In genomic region chr1:153400244-153400643, GRCh38 we compare ENCODE assay signal across 13 cellular contexts. TPM values are rescaled to one million over a fixed set of nuclear protein-coding genes. Genes with fewer than 3 reads are reported as not detected.
DNase-seq lines count a peak whose midpoint lies in the region; ATAC-seq, FAIRE-seq and TF ChIP-seq lines count a peak whose summit lies in the region.
"Had no signal": no experiment of that assay in that cellular context is flagged by ENCODE, and none has a peak within 500 bp of the region (broad histone marks: within the 10 kb centered on the region; RNA-seq: fewer than 3 reads in every experiment).

No MANE protein-coding gene starts in this region.

- H2AFZ ChIP-seq in keratinocyte (ENCODE audit: control insufficient read depth, low read length), result no peak overlapping the region

- no peaks in the 10 kb centered on the region for H3K36me3 ChIP-seq in keratinocyte (ENCODE audit: control insufficient read depth in 2 of 2, extremely low read depth in 1 of 2, insufficient read depth in 2 of 2, low read length in 2 of 2)
- H3K36me3 ChIP-seq: Peyer's patch, tibial nerve had no signal

- no peaks in the 10 kb centered on the region for H4K20me1 ChIP-seq in keratinocyte (ENCODE audit: control insufficient read depth, extremely low read depth, insufficient read depth, low read length)

- H3K9me1 ChIP-seq in keratinocyte (ENCODE audit: control insufficient read depth, extremely low read depth, insufficient read depth, low read length), result no peaks in the 10 kb centered on the region

- H3K27ac ChIP-seq in keratinocyte (ENCODE audit: control insufficient read depth, insufficient read depth, low read length), result no peak overlapping the region
- H3K27ac ChIP-seq: Peyer's patch, skin epidermis, tibial nerve had no signal

- no peaks in the 10 kb centered on the region for H3K9me3 ChIP-seq in keratinocyte (ENCODE audit: control insufficient read depth, low read depth, low read length)
- H3K9me3 ChIP-seq: Peyer's patch, tibial nerve had no signal

- H3K4me3 ChIP-seq in keratinocyte (ENCODE audit: control insufficient read depth in 2 of 3, extremely low read depth in 1 of 3, insufficient read depth in 2 of 3, low read depth in 1 of 3, low read length in 3 of 3), result no peak overlapping the region
- H3K4me3 ChIP-seq: Peyer's patch, skin epidermis, tibial nerve had no signal

- peak; percentile 19 to 46 (median 39) for TF ChIP-seq CTCF in keratinocyte (optimal IDR thresholded peaks at IDR 0.05 in 1 of 3, IDR thresholded peaks at IDR 0.05 in 1 of 3, conservative IDR thresholded peaks at IDR 0.05 in 1 of 3; ENCODE audit: extremely low read depth in 1 of 3, insufficient read depth in 2 of 3, low read length in 3 of 3)

- no peak overlapping the region for H3K9ac ChIP-seq in keratinocyte (ENCODE audit: control insufficient read depth, extremely low read depth, insufficient read depth, low read length)

- peaks cover 24% of the 10 kb centered on the region for H3K27me3 ChIP-seq in keratinocyte (ENCODE audit: control insufficient read depth, extremely low read depth, insufficient read depth, low read length)
- H3K27me3 ChIP-seq: Peyer's patch had no signal

- no peak for FAIRE-seq in keratinocyte (lab: Jason Lieb, UNC)

- peak; percentile 57 to 60 for DNase-seq in NCI-H2081 (lab: John Stamatoyannopoulos, UW)
- no peak for DNase-seq in NCI-H2081 treated with DMSO at 0.1 percent for 48 hours (lab: John Stamatoyannopoulos, UW)
- DNase-seq in NCI-H1092 (lab: John Stamatoyannopoulos, UW), result peak; percentile 51
- no peak for DNase-seq in keratinocyte (ENCODE audit: low read depth, low spot score)
- no peak for DNase-seq in foreskin melanocyte
- DNase-seq in globus pallidus (ENCODE audit: low spot score), result no peak
- no peak for DNase-seq in NCI-H774 (lab: John Stamatoyannopoulos, UW)
- DNase-seq: activated CD8-positive, alpha-beta T cell treated with anti-CD3 and anti-CD28 coated beads, Interleukin-2, amount 10 ng/mL, durations not matched to agents 7 days and 5 days; Peyer's patch; T1000 had no signal

- dilution Hi-C loops in keratinocyte (cut with MboI; ENCODE audit: extremely low pct_ligation_motif_present, low sequenced_read_pairs), result loop anchor here (10.0 kb wide), 1 partner anchor 45 kb away; the partner anchor contains the start of gene S100A9

- ATAC-seq in SK-N-SH treated with all-trans-retinoic acid at 6 μM for 48 hours, result peak; percentile 40; the same call in 2 of the 3 replicates
- ATAC-seq: activated CD8-positive, alpha-beta T cell treated with anti-CD3 and anti-CD28 coated beads, Interleukin-2, amount 10 ng/mL, durations not matched to agents 7 days and 5 days had no signal

- peaks cover 3% of the 10 kb centered on the region for H3K4me1 ChIP-seq in keratinocyte (ENCODE audit: control insufficient read depth, extremely low read depth, insufficient read depth, low read length)
- H3K4me1 ChIP-seq: Peyer's patch, tibial nerve had no signal

- no peaks in the 10 kb centered on the region for H3K79me2 ChIP-seq in keratinocyte (ENCODE audit: control insufficient read depth, insufficient read depth, low read length)

- no peak overlapping the region for H3K4me2 ChIP-seq in keratinocyte (ENCODE audit: control insufficient read depth, extremely low read depth, insufficient read depth, low read depth, low read length)

TF ChIP-seq in SK-N-SH treated with all-trans-retinoic acid at 6 μM for 48 hours, 23 proteins besides CTCF, POLR2A, EP300 and RAD21 (continues in another document):
- TF ChIP-seq SNAI2 (CRISPR knock-in tag; IDR thresholded peaks at IDR 0.05), result no peak
- TF ChIP-seq TSHZ2 (CRISPR knock-in tag; IDR thresholded peaks at IDR 0.05), result no peak
- no peak for TF ChIP-seq PATZ1 (CRISPR knock-in tag; IDR thresholded peaks at IDR 0.05; ENCODE audit: borderline replicate concordance)
- TF ChIP-seq TOX (CRISPR knock-in tag; IDR thresholded peaks at IDR 0.05; ENCODE audit: borderline replicate concordance), result no peak
- TF ChIP-seq ZNF8 (CRISPR knock-in tag; IDR thresholded peaks at IDR 0.05), result no peak

RNA-seq across cellular contexts. Expression of gene S100A8, which starts 9.4 kb away (rescaled TPM):
- polyA plus RNA-seq in keratinocyte, result 99.7 to 1,918 TPM (median 403 TPM) in 3 replicates
- polyA plus RNA-seq in keratinocyte (2011; ENCODE audit: low read depth), result 238 TPM
- 425 and 730 TPM in 2 replicates for polyA plus RNA-seq in keratinocyte (2011; cell fraction: cytosol; rRNA removed)
- polyA plus RNA-seq in keratinocyte (2011; cell fraction: nucleus; rRNA removed), result 279 and 328 TPM in 2 replicates
- polyA plus RNA-seq in keratinocyte (2012; ENCODE audit: low replicate concordance), result 177 and 1,802 TPM in 2 replicates
- 4.8 to 96.5 TPM (median 24.3 TPM) in 3 replicates for polyA minus RNA-seq in keratinocyte
- polyA minus RNA-seq in keratinocyte (2011; cell fraction: cytosol; rRNA and poly(A)+ RNA removed), result 35.1 TPM
- polyA minus RNA-seq in keratinocyte (2011; cell fraction: nucleus; rRNA and poly(A)+ RNA removed), result 24.6 TPM in 2 replicates

RNA-seq across cellular contexts. Expression of gene S100A7A, which starts 16.1 kb away (rescaled TPM):
- 0.01 TPM in 1 of 3 replicates, not detected in the others for polyA plus RNA-seq in keratinocyte
- 0.29 TPM for polyA plus RNA-seq in keratinocyte (2011; ENCODE audit: low read depth)
- polyA plus RNA-seq in keratinocyte (2011; cell fraction: cytosol; rRNA removed), result 0.10 TPM in 1 of 2 replicates, not detected in the other
- polyA plus RNA-seq in keratinocyte (2011; cell fraction: nucleus; rRNA removed), result 0.11 and 0.20 TPM in 2 replicates
- 0.37 TPM in 1 of 2 replicates, not detected in the other for polyA plus RNA-seq in keratinocyte (2012; ENCODE audit: low replicate concordance)
- not detected in 3 replicates for polyA minus RNA-seq in keratinocyte
- not detected for polyA minus RNA-seq in keratinocyte (2011; cell fraction: cytosol; rRNA and poly(A)+ RNA removed)
- not detected in 2 replicates for polyA minus RNA-seq in keratinocyte (2011; cell fraction: nucleus; rRNA and poly(A)+ RNA removed)

RNA-seq across cellular contexts. Expression of gene S100A12, which starts 24.8 kb away (rescaled TPM):
- polyA plus RNA-seq in keratinocyte, result 0.65 to 6.3 TPM (median 1.5 TPM) in 3 replicates
- 0.75 TPM for polyA plus RNA-seq in keratinocyte (2011; ENCODE audit: low read depth)
- polyA plus RNA-seq in keratinocyte (2011; cell fraction: cytosol; rRNA removed), result 2.6 and 7.0 TPM in 2 replicates
- polyA plus RNA-seq in keratinocyte (2011; cell fraction: nucleus; rRNA removed), result 1.9 and 2.9 TPM in 2 replicates
- polyA plus RNA-seq in keratinocyte (2012; ENCODE audit: low replicate concordance), result 1.0 and 1.8 TPM in 2 replicates
- polyA minus RNA-seq in keratinocyte, result 3.2 TPM in 1 of 3 replicates, not detected in the others
- not detected for polyA minus RNA-seq in keratinocyte (2011; cell fraction: cytosol; rRNA and poly(A)+ RNA removed)
- not detected in 2 replicates for polyA minus RNA-seq in keratinocyte (2011; cell fraction: nucleus; rRNA and poly(A)+ RNA removed)

RNA-seq across cellular contexts. Expression of gene S100A9, which starts 42.6 kb away (rescaled TPM):
- 238 to 1,827 TPM (median 297 TPM) in 3 replicates for polyA plus RNA-seq in keratinocyte
- 5,499 TPM for polyA plus RNA-seq in keratinocyte (2011; ENCODE audit: low read depth)
- 898 and 967 TPM in 2 replicates for polyA plus RNA-seq in keratinocyte (2011; cell fraction: cytosol; rRNA removed)
- polyA plus RNA-seq in keratinocyte (2011; cell fraction: nucleus; rRNA removed), result 568 and 625 TPM in 2 replicates
- polyA plus RNA-seq in keratinocyte (2012; ENCODE audit: low replicate concordance), result 205 and 2,397 TPM in 2 replicates
- polyA minus RNA-seq in keratinocyte, result 21.0 to 265 TPM (median 71.7 TPM) in 3 replicates
- polyA minus RNA-seq in keratinocyte (2011; cell fraction: cytosol; rRNA and poly(A)+ RNA removed), result 201 TPM
- 72.2 and 76.9 TPM in 2 replicates for polyA minus RNA-seq in keratinocyte (2011; cell fraction: nucleus; rRNA and poly(A)+ RNA removed)

RNA-seq across cellular contexts. Expression of gene PGLYRP4, which starts 51.6 kb away (rescaled TPM):
- 2.4 to 21.6 TPM (median 3.8 TPM) in 3 replicates for polyA plus RNA-seq in keratinocyte
- polyA plus RNA-seq in keratinocyte (2011; ENCODE audit: low read depth), result 7.6 TPM
- polyA plus RNA-seq in keratinocyte (2011; cell fraction: cytosol; rRNA removed), result 3.6 and 5.1 TPM in 2 replicates
- 20.0 and 21.8 TPM in 2 replicates for polyA plus RNA-seq in keratinocyte (2011; cell fraction: nucleus; rRNA removed)
- polyA plus RNA-seq in keratinocyte (2012; ENCODE audit: low replicate concordance), result 1.8 and 35.2 TPM in 2 replicates
- 2.3 to 25.5 TPM (median 3.5 TPM) in 3 replicates for polyA minus RNA-seq in keratinocyte
- 2.7 TPM for polyA minus RNA-seq in keratinocyte (2011; cell fraction: cytosol; rRNA and poly(A)+ RNA removed)
- polyA minus RNA-seq in keratinocyte (2011; cell fraction: nucleus; rRNA and poly(A)+ RNA removed), result 10.7 and 12.4 TPM in 2 replicates

Comparison
In these comparisons a context has a peak if more than half of its experiments do, and no peak if none do; other contexts are left out.
1. DNase-seq: peak in NCI-H2081 (2 of 2) and NCI-H1092 (single experiment); none in NCI-H2081 treated with DMSO at 0.1 percent for 48 hours (single experiment), keratinocyte (single experiment), foreskin melanocyte (single experiment), globus pallidus (single experiment) and NCI-H774 (single experiment).